13 cellular contexts compared by ENCODE assay signal in genomic region chr1:94440088-94440487, GRCh38.
"Had no signal": no experiment of that assay in that cellular context is flagged by ENCODE, and none has a peak within 500 bp of the region (broad histone marks: within the 10 kb centered on the region; RNA-seq: fewer than 3 reads in every experiment).

No MANE protein-coding gene starts in this region.

- H3K27me3 ChIP-seq: ascending aorta, spleen, tibial nerve had no signal

- H3K27ac ChIP-seq: ascending aorta, spleen, tibial nerve had no signal

- H3K36me3 ChIP-seq: ascending aorta had no signal

- H3K4me1 ChIP-seq: ascending aorta had no signal

- FAIRE-seq: bronchial epithelial cell, endothelial cell of umbilical vein, frontal cortex had no signal

- DNase-seq: activated CD4-positive, alpha-beta memory T cell treated with anti-CD3 and anti-CD28 coated beads for 36 hours; activated CD4-positive, CD25-positive, alpha-beta regulatory T cell treated with anti-CD3 and anti-CD28 coated beads, Interleukin-2, amount 50 U/mL, for 72 hours; activated CD8-positive, alpha-beta memory T cell treated with anti-CD3 and anti-CD28 coated beads, Interleukin-2, amount 50 U/mL, for 4 hours; activated T-cell treated with anti-CD3 and anti-CD28 coated beads, Interleukin-2, amount 50 U/mL, for 72 hours; spleen; stimulated activated CD4-positive, alpha-beta T cell treated with anti-CD3 and anti-CD28 coated beads, Interleukin-1b, Interleukin-23, amount 100 ng/mL, for 48 hours; T-helper 9 cell had no signal

- H3K4me3 ChIP-seq: ascending aorta, spleen, tibial nerve had no signal

- ATAC-seq: activated T-cell treated with anti-CD3 and anti-CD28 coated beads, Interleukin-2, amount 50 U/mL, for 72 hours; stimulated activated memory B cell treated with anti-CD40 and anti-IgM and Interleukin-4, amounts not matched to agents 10 μg/mL and 1 μg/mL and 100 μg/mL, for 72 hours had no signal
